10 cellular contexts compared by ENCODE assay signal in the genomic region with DNA sequence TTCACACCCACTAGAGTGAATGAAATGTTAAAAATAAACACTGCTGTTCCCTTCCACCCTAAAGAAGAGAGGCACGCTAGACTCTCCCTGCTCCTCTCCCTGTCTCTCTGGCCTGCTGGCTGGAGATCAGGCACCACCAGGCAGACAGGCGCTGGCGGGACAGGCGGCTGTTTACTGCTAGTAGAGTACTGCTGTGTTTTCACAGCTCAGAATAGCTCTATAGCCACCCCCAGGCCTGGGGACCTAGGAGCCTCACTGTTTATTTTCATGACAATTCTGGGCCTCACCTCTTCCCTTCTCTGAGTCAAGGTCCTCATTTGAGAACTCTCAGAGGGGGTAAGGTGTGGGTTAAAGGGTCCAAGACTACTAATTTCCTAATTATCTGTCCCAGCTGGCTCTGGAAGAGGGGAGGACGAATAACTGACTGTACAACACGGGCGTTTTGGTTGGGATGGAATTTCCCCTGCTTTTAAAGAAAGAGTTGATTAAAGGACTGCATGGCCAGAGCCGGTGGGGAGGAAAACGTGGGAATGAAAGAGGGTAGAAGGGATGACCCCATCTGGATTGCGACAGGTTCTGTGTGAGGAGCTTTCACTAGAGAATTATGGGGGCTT. TPM values are rescaled to one million over a fixed set of nuclear protein-coding genes. Genes with fewer than 3 reads are reported as not detected.
DNase-seq lines count a peak whose midpoint lies in the region; ATAC-seq, FAIRE-seq and TF ChIP-seq lines count a peak whose summit lies in the region.
"Had no signal": no experiment of that assay in that cellular context is flagged by ENCODE, and none has a peak within 500 bp of the region (broad histone marks: within the 10 kb centered on the region; RNA-seq: fewer than 3 reads in every experiment).

No MANE protein-coding gene starts in this region.

- H3K27ac Mint-ChIP-seq in stimulated activated naive CD8-positive, alpha-beta T cell treated with anti-CD3 and anti-CD28 coated beads, Interleukin-15, amount 100 ng/mL, for 72 hours: peak overlapping the region in 1 of 2 donors; percentile 4
- H3K27ac Mint-ChIP-seq: CD4-positive, alpha-beta T cell had no signal

- H3K4me3 Mint-ChIP-seq in stimulated activated naive CD8-positive, alpha-beta T cell treated with anti-CD3 and anti-CD28 coated beads, Interleukin-15, amount 100 ng/mL, for 72 hours: no peak overlapping the region
- H3K4me3 Mint-ChIP-seq: CD4-positive, alpha-beta T cell had no signal

- no peak for TF ChIP-seq CTCF in pancreas (IDR thresholded peaks at IDR 0.05)

- no peaks in the 10 kb centered on the region for H3K36me3 ChIP-seq in BLaER1 treated with 17β-estradiol and CSF1 and Interleukin-3, amounts not matched to agents 10 nM and 100 nM
- H3K36me3 ChIP-seq in iPS-15b (ENCODE audit: control insufficient read depth, insufficient read depth, low read length): no peaks in the 10 kb centered on the region
- H3K36me3 ChIP-seq in pancreas: no peaks in the 10 kb centered on the region

- WGBS in pancreas, 2 donors: 48 to 64% methylated on average over 10 of the region's 10 CpGs

- no peaks in the 10 kb centered on the region for H3K9me3 ChIP-seq in BLaER1 treated with 17β-estradiol and CSF1 and Interleukin-3, amounts not matched to agents 10 nM and 100 nM (replicated peaks in 1 of 11)
- H3K9me3 ChIP-seq in iPS-15b (ENCODE audit: control insufficient read depth, insufficient read depth, low read length) (no peaks in the 10 kb centered on the region), pancreas (no peaks in the 10 kb centered on the region)

- peak overlapping the region in 4 of 11 experiments; percentile 13 to 44 (median 22); a peak in 4 of 22 replicates for H3K9ac ChIP-seq in BLaER1 treated with 17β-estradiol and CSF1 and Interleukin-3, amounts not matched to agents 10 nM and 100 nM
- H3K9ac ChIP-seq in iPS-15b (ENCODE audit: low read depth, low read length): peak overlapping the region; percentile 9

- no peaks in the 10 kb centered on the region for H3K27me3 ChIP-seq in BLaER1 treated with 17β-estradiol and CSF1 and Interleukin-3, amounts not matched to agents 10 nM and 100 nM
- no peaks in the 10 kb centered on the region for H3K27me3 ChIP-seq in iPS-15b (ENCODE audit: control insufficient read depth, insufficient read depth, low read length)
- H3K27me3 ChIP-seq in pancreas: no peaks in the 10 kb centered on the region

- peak in 1 of 4 donors; percentile 11 for ATAC-seq in pancreas
- ATAC-seq in stimulated activated naive CD8-positive, alpha-beta T cell treated with anti-CD3 and anti-CD28 coated beads, Interleukin-15, amount 100 ng/mL, for 72 hours: no peak

- peaks cover 16 to 86% (median 60%) of the 10 kb centered on the region in 10 experiments for H3K4me1 ChIP-seq in BLaER1 treated with 17β-estradiol and CSF1 and Interleukin-3, amounts not matched to agents 10 nM and 100 nM
- peaks cover 7% of the 10 kb centered on the region for H3K4me1 ChIP-seq in iPS-15b (ENCODE audit: control insufficient read depth, insufficient read depth, low read length)
- H3K4me1 ChIP-seq in pancreas: peaks cover 23 to 44% (median 34%) of the 10 kb centered on the region in 3 donors

- no peaks in the 10 kb centered on the region for H3K9me3 Mint-ChIP-seq in stimulated activated naive CD8-positive, alpha-beta T cell treated with anti-CD3 and anti-CD28 coated beads, Interleukin-15, amount 100 ng/mL, for 72 hours
- H3K9me3 Mint-ChIP-seq: CD4-positive, alpha-beta T cell had no signal

- H3K4me3 ChIP-seq in BLaER1 treated with 17β-estradiol and CSF1 and Interleukin-3, amounts not matched to agents 10 nM and 100 nM: no peak overlapping the region
- no peak overlapping the region for H3K4me3 ChIP-seq in iPS-15b (ENCODE audit: low read depth, low read length)
- no peak overlapping the region for H3K4me3 ChIP-seq in pancreas

- DNase-seq in UCSD-AML1 (lab: John Stamatoyannopoulos, UW; ENCODE audit: unreplicated experiment) (peak; percentile 30), pancreas (no peak), germinal center (ENCODE audit: low spot score) (no peak), NCI-H2171 treated with DMSO at 0.1 percent for 48 hours (lab: John Stamatoyannopoulos, UW) (no peak)
- DNase-seq in activated CD4-positive, alpha-beta T cell treated with anti-CD3 and anti-CD28 coated beads for 1 hour: no peak
- no peak for DNase-seq in stimulated activated naive CD8-positive, alpha-beta T cell treated with anti-CD3 and anti-CD28 coated beads, Interleukin-15, amount 100 ng/mL, for 72 hours
- DNase-seq: CD4-positive, alpha-beta T cell had no signal

- intact Hi-C loops in pancreas (cut with DNase I): no loop called here

- H3K4me1 Mint-ChIP-seq in stimulated activated naive CD8-positive, alpha-beta T cell treated with anti-CD3 and anti-CD28 coated beads, Interleukin-15, amount 100 ng/mL, for 72 hours: no peaks in the 10 kb centered on the region

- peaks cover 7% of the 10 kb centered on the region for H3K27me3 Mint-ChIP-seq in stimulated activated naive CD8-positive, alpha-beta T cell treated with anti-CD3 and anti-CD28 coated beads, Interleukin-15, amount 100 ng/mL, for 72 hours

- no peaks in the 10 kb centered on the region for H4K20me1 ChIP-seq in BLaER1 treated with 17β-estradiol and CSF1 and Interleukin-3, amounts not matched to agents 10 nM and 100 nM

- peak overlapping the region in 8 of 11 experiments; percentile 67 to 91 (median 83); a peak in 14 of 22 replicates for H3K4me2 ChIP-seq in BLaER1 treated with 17β-estradiol and CSF1 and Interleukin-3, amounts not matched to agents 10 nM and 100 nM

- H3K27ac ChIP-seq in BLaER1 treated with 17β-estradiol and CSF1 and Interleukin-3, amounts not matched to agents 10 nM and 100 nM: peak overlapping the region in 9 of 11 experiments; percentile 11 to 80 (median 66); a peak in 17 of 22 replicates
- H3K27ac ChIP-seq in pancreas: peak overlapping the region; percentile 8 to 72 (median 42)

- FAIRE-seq in pancreas (lab: Jason Lieb, UNC): no peak

RNA-seq across cellular contexts. Expression of gene G6PC1, which starts 9.0 kb away (rescaled TPM):
- total RNA-seq in pancreas: under 1 TPM in 4 of 6 donors, not detected in 2; 0.17 to 0.72 (median 0.23) TPM
- under 1 TPM; 0.08 to 0.42 TPM for polyA plus RNA-seq in pancreas
- total RNA-seq: CD4-positive, alpha-beta T cell; T-helper 2 cell treated with Interferon-gamma antibody and Interleukin-4, amounts not matched to agents 100 ng/mL and 5 ng/mL, for 36 hours had no signal

RNA-seq across cellular contexts. Expression of gene AOC3, which starts 40.6 kb away (rescaled TPM):
- total RNA-seq in pancreas: 1 to 10 TPM; 1.9 to 9.5 (median 5.8) TPM
- 10 to 100 TPM in 1 of 2 donors, 1 to 10 TPM in 1; 6.2 to 11.3 TPM for polyA plus RNA-seq in pancreas

RNA-seq across cellular contexts. Expression of gene AOC2, which starts 47.3 kb away (rescaled TPM):
- 1 to 10 TPM in 1 of 6 donors, under 1 TPM in 5; 0.37 to 1.7 (median 0.56) TPM for total RNA-seq in pancreas
- polyA plus RNA-seq in pancreas: under 1 TPM; 0.77 to 0.87 TPM

RNA-seq across cellular contexts. Expression of gene PSME3, which starts 58.4 kb away (rescaled TPM):
- 10 to 100 TPM; 25.8 to 51.6 (median 45.0) TPM for total RNA-seq in pancreas
- polyA plus RNA-seq in pancreas: 10 to 100 TPM; 17.8 to 27.7 TPM
